33 cellular contexts compared by ENCODE assay signal in genomic region chr6:43472515-43472914, GRCh38. TPM values are rescaled to one million over a fixed set of nuclear protein-coding genes. Genes with fewer than 3 reads are reported as not detected.
"Had no signal": no experiment of that assay in that cellular context is flagged by ENCODE, and none has a peak within 500 bp of the region (broad histone marks: within the 10 kb centered on the region; RNA-seq: fewer than 3 reads in every experiment).

No MANE protein-coding gene starts in this region.

- H3K27me3 ChIP-seq: adrenal gland, ascending aorta, body of pancreas, brain microvascular endothelial cell, breast epithelium, cardiac muscle cell had no signal

- H3K9me3 ChIP-seq: adrenal gland, ascending aorta, body of pancreas, breast epithelium had no signal

- FAIRE-seq: astrocyte, bronchial epithelial cell had no signal

- H3K27ac ChIP-seq: adrenal gland, ascending aorta, body of pancreas, brain microvascular endothelial cell, breast epithelium, cardiac muscle cell had no signal

- ATAC-seq: activated naive CD4-positive, alpha-beta T cell treated with anti-CD3 and anti-CD28 coated beads, Interleukin-2, amount 50 U/mL, for 72 hours; activated naive CD8-positive, alpha-beta T cell treated with anti-CD3 and anti-CD28 coated beads, Interleukin-2, amount 50 U/mL, for 24 hours; activated T-cell treated with anti-CD3 and anti-CD28 coated beads, Interleukin-2, amount 50 U/mL, for 4 hours; activated T-cell treated with anti-CD3 and anti-CD28 coated beads, Interleukin-2, amount 50 U/mL, for 72 hours; activated T-helper 17 cell treated with anti-CD3 and anti-CD28 coated beads, Interleukin-2, amount 50 U/mL, for 72 hours; body of pancreas had no signal

- DNase-seq: activated effector memory CD4-positive, alpha-beta T cell treated with anti-CD3 and anti-CD28 coated beads, Interleukin-2, amount 50 U/mL, for 16 hours; activated effector memory CD4-positive, alpha-beta T cell treated with Interleukin-2 at 50 U/mL for 16 hours; activated gamma-delta T cell; activated gamma-delta T cell treated with Interleukin-2 at 50 U/mL for 16 hours; activated naive CD4-positive, alpha-beta T cell; activated naive CD4-positive, alpha-beta T cell treated with anti-CD3 and anti-CD28 coated beads for 36 hours; activated naive CD4-positive, alpha-beta T cell treated with anti-CD3 and anti-CD28 coated beads, Interleukin-2, amount 10 ng/mL, durations not matched to agents 7 days and 5 days; activated naive CD4-positive, alpha-beta T cell treated with anti-CD3 and anti-CD28 coated beads, Interleukin-2, amount 50 U/mL, for 16 hours; activated naive CD4-positive, alpha-beta T cell treated with Interleukin-2 at 50 U/mL for 16 hours; activated naive CD8-positive, alpha-beta T cell treated with anti-CD3 and anti-CD28 coated beads for 36 hours; activated naive CD8-positive, alpha-beta T cell treated with anti-CD3 and anti-CD28 coated beads, Interleukin-2, amount 10 ng/mL, durations not matched to agents 7 days and 5 days; activated naive CD8-positive, alpha-beta T cell treated with anti-CD3 and anti-CD28 coated beads, Interleukin-2, amount 50 U/mL, for 24 hours; activated T-cell treated with anti-CD3 and anti-CD28 coated beads, Interleukin-2, amount 50 U/mL, for 24 hours; activated T-cell treated with anti-CD3 and anti-CD28 coated beads, Interleukin-2, amount 50 U/mL, for 4 hours; activated T-cell treated with anti-CD3 and anti-CD28 coated beads, Interleukin-2, amount 50 U/mL, for 48 hours; activated T-cell treated with anti-CD3 and anti-CD28 coated beads, Interleukin-2, amount 50 U/mL, for 72 hours; adrenal gland; amniotic stem cell; amygdala; anterior cingulate cortex; aorta; body of pancreas; brain microvascular endothelial cell; caudate nucleus; central memory CD4-positive, alpha-beta T cell; cerebellar nuclear complex had no signal

- H3K36me3 ChIP-seq: adrenal gland, ascending aorta, brain microvascular endothelial cell, breast epithelium, cardiac muscle cell had no signal

- H3K4me3 ChIP-seq: adrenal gland, ascending aorta, body of pancreas, breast epithelium, cardiac muscle cell had no signal

- H3K4me1 ChIP-seq: adrenal gland, ascending aorta had no signal

RNA-seq across cellular contexts. Expression of gene DLK2, which starts 17.2 kb away (rescaled TPM):
- total RNA-seq: aorta, ascending aorta, body of pancreas had no signal
- polyA plus RNA-seq: aorta had no signal

RNA-seq across cellular contexts. Expression of gene LRRC73, which starts 37.6 kb away (rescaled TPM):
- total RNA-seq: ascending aorta, body of pancreas had no signal
